1 cellular context compared by ENCODE assay signal in genomic region chr16:14069818-14070217, GRCh38.
TF ChIP-seq lines count a peak whose summit lies in the region.

No MANE protein-coding gene starts in this region.

TF ChIP-seq in GM23338, 12 proteins besides CTCF, POLR2A, EP300 and RAD21 (continued from another document):
- TF ChIP-seq ZNF462 (CRISPR knock-in tag; IDR thresholded peaks at IDR 0.05): no peak
- TF ChIP-seq EZH2phosphoT487 (IDR thresholded peaks at IDR 0.05; ENCODE audit: unreplicated experiment): no peak
- TF ChIP-seq STAT1 (IDR thresholded peaks at IDR 0.05; ENCODE audit: unreplicated experiment): no peak
- no peak for TF ChIP-seq ZNF331 (CRISPR knock-in tag; IDR thresholded peaks at IDR 0.05; ENCODE audit: low read depth)
- TF ChIP-seq, protein P1, sequence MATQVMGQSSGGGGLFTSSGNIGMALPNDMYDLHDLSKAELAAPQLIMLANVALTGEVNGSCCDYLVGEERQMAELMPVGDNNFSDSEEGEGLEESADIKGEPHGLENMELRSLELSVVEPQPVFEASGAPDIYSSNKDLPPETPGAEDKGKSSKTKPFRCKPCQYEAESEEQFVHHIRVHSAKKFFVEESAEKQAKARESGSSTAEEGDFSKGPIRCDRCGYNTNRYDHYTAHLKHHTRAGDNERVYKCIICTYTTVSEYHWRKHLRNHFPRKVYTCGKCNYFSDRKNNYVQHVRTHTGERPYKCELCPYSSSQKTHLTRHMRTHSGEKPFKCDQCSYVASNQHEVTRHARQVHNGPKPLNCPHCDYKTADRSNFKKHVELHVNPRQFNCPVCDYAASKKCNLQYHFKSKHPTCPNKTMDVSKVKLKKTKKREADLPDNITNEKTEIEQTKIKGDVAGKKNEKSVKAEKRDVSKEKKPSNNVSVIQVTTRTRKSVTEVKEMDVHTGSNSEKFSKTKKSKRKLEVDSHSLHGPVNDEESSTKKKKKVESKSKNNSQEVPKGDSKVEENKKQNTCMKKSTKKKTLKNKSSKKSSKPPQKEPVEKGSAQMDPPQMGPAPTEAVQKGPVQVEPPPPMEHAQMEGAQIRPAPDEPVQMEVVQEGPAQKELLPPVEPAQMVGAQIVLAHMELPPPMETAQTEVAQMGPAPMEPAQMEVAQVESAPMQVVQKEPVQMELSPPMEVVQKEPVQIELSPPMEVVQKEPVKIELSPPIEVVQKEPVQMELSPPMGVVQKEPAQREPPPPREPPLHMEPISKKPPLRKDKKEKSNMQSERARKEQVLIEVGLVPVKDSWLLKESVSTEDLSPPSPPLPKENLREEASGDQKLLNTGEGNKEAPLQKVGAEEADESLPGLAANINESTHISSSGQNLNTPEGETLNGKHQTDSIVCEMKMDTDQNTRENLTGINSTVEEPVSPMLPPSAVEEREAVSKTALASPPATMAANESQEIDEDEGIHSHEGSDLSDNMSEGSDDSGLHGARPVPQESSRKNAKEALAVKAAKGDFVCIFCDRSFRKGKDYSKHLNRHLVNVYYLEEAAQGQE (IDR thresholded peaks at IDR 0.05; ENCODE audit: unreplicated experiment): no peak
- no peak for TF ChIP-seq POLR2AphosphoS5 (IDR thresholded peaks at IDR 0.05; ENCODE audit: low read depth)
- no peak for TF ChIP-seq EZH2 (IDR thresholded peaks at IDR 0.05; ENCODE audit: low read depth, unreplicated experiment)
- no peak for TF ChIP-seq JUNB (IDR thresholded peaks at IDR 0.05; ENCODE audit: unreplicated experiment)
- no peak for TF ChIP-seq ETS1 (IDR thresholded peaks at IDR 0.05)
- no peak for TF ChIP-seq ZNF114 (CRISPR knock-in tag; IDR thresholded peaks at IDR 0.05)
